In the genomic region with DNA sequence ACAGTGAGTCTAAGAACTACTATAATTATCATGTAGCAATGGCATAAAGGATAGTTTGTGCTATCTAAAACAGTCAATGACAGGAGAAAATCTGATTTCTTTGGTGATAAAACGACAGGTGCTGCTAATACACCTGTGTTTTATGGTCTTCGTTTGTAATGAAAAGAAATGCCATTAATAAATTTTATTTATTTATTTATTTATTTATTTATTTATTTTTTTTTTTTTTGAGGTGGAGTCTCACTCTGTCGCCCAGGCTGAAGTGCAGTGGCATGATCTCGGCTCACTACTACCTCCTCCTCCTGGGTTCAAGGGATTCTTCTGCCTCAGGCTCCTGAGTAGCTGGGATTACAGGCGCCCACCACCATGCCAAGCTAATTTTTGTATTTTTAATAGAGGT, we compare ENCODE assay signal across 7 cellular contexts. TPM values are rescaled to one million over a fixed set of nuclear protein-coding genes. Genes with fewer than 3 reads are reported as not detected.
DNase-seq lines count a peak whose midpoint lies in the region; ATAC-seq, FAIRE-seq and TF ChIP-seq lines count a peak whose summit lies in the region.
"Not testable (repeated sequence)": the region's sequence is repeated elsewhere in the genome, so short reads cannot be mapped to it uniquely, and the experiment has no call there.

No MANE protein-coding gene starts in this region.

- in situ Hi-C loops in IMR-90 (cut with MboI; ENCODE audit: low sequenced_read_pairs), result not testable (repeated sequence)

- H2AK5ac ChIP-seq in IMR-90 (ENCODE audit: low read depth, low read length), result not testable (repeated sequence)

- not testable (repeated sequence) for H2BK120ac ChIP-seq in IMR-90 (ENCODE audit: low read depth, low read length)

- peaks cover 25 to 75% of the 10 kb centered on the region in 2 experiments; a peak in 3 of 4 replicates for H3K79me1 ChIP-seq in IMR-90 (ENCODE audit: low read depth in 1 of 2, low read length in 2 of 2)

- not testable (repeated sequence) for BruUV-seq in IMR-90 (replicated peaks; lab: Mats Ljungman, UMichigan)

- H3K23ac ChIP-seq in IMR-90 (ENCODE audit: low read depth, low read length), result not testable (repeated sequence)

- TF ChIP-seq RAD21 in A549 (conservative IDR thresholded peaks at IDR 0.05 in 1 of 2, IDR thresholded peaks at IDR 0.05 in 1 of 2); IMR-90 (IDR thresholded peaks at IDR 0.05; ENCODE audit: low read length): not testable (repeated sequence)

- H2AFZ ChIP-seq in IMR-90 (replicated peaks; ENCODE audit: low read length, poor library complexity), result not testable (repeated sequence)

- H2BK20ac ChIP-seq in IMR-90 (ENCODE audit: low read depth, low read length), result not testable (repeated sequence)

- ATAC-seq in A549; IMR-90 (ENCODE audit: low read depth); RWPE2 (ENCODE audit: low read depth); thoracic aorta (ENCODE audit: insufficient number of reproducible peaks, low FRiP score, low read depth): not testable (repeated sequence)

- H4K91ac ChIP-seq in IMR-90 (ENCODE audit: insufficient read depth, low read depth, low read length), result not testable (repeated sequence)

- peak overlapping the region; percentile 88 to 90; a peak in 1 of 6 replicates for H3K27ac ChIP-seq in A549
- not testable (repeated sequence) for H3K27ac ChIP-seq in IMR-90 (ENCODE audit: insufficient read depth, low read length)
- peak overlapping the region; percentile 94 for H3K27ac ChIP-seq in RWPE2 (ENCODE audit: poor library complexity, severe bottlenecking)
- peak overlapping the region; percentile 92 for H3K27ac ChIP-seq in epithelial cell of prostate
- H3K27ac ChIP-seq in sigmoid colon, result peak overlapping the region; percentile 81 to 93 (median 82)
- peak overlapping the region; percentile 11 to 28 for H3K27ac ChIP-seq in thoracic aorta
- peak overlapping the region; percentile 86 to 89 for H3K27ac ChIP-seq in uterus

- intact Hi-C loops in IMR-90 (cut with micrococcal nuclease); uterus (cut with DNase I; ENCODE audit: low total_unique reads): not testable (repeated sequence)
- intact Hi-C loops in sigmoid colon (cut with DNase I), result loop anchor here (5.0 to 10.0 kb wide), 2 partner anchors 106 to 161 kb away; no protein-coding TSS in a partner anchor

- CTCF ChIA-PET in A549 (lab: Yijun Ruan, JAX), result not testable (repeated sequence)
- CTCF ChIA-PET in IMR-90 (lab: Yijun Ruan, JAX), result interaction anchor here (0.6 kb wide), 1 partner anchor 38 kb away, joined by 3 read pairs; no protein-coding TSS in a partner anchor

- not testable (repeated sequence) for H2AK9ac ChIP-seq in IMR-90 (replicated peaks; ENCODE audit: low read depth, low read length, poor library complexity)

- H3K27me3 ChIP-seq in IMR-90 (ENCODE audit: control insufficient read depth, insufficient read depth, low read length); RWPE2 (ENCODE audit: insufficient read depth, poor library complexity, severe bottlenecking); sigmoid colon; thoracic aorta (replicated peaks; ENCODE audit: insufficient read depth); uterus: not testable (repeated sequence)

- FAIRE-seq in A549 (lab: Jason Lieb, UNC), result not testable (repeated sequence)

- not testable (repeated sequence) for H3K36me3 ChIP-seq in IMR-90 (ENCODE audit: control insufficient read depth, insufficient read depth, low read length); sigmoid colon; thoracic aorta; uterus
- H3K36me3 ChIP-seq in RWPE2 (ENCODE audit: low read depth), result peaks cover 85% of the 10 kb centered on the region

- not testable (repeated sequence) for H3K14ac ChIP-seq in IMR-90 (replicated peaks; ENCODE audit: low read depth, low read length)

- not testable (repeated sequence) for DNase-seq in A549 (ENCODE audit: low read depth in 1 of 2, low spot score in 1 of 2); IMR-90; RWPE2 (ENCODE audit: low spot score); epithelial cell of prostate (ENCODE audit: low read depth, low spot score); sigmoid colon; thoracic aorta (ENCODE audit: low spot score); uterus

- not testable (repeated sequence) for H3K4me2 ChIP-seq in A549; IMR-90 (ENCODE audit: low read depth, low read length)

- H3K9me1 ChIP-seq in IMR-90 (ENCODE audit: insufficient read depth, low read length), result peaks cover 28% of the 10 kb centered on the region

- not testable (repeated sequence) for H3K56ac ChIP-seq in IMR-90 (ENCODE audit: extremely low read depth, insufficient read depth, low read length)

- H4K5ac ChIP-seq in IMR-90 (ENCODE audit: low read depth, low read length), result not testable (repeated sequence)

- H4K20me1 ChIP-seq in IMR-90 (ENCODE audit: insufficient read depth, low read length), result peaks cover 32% of the 10 kb centered on the region

- POLR2A ChIA-PET in A549 (lab: Yijun Ruan, JAX); IMR-90 (lab: Charles Lee; ENCODE audit: unreplicated experiment): not testable (repeated sequence)

- not testable (repeated sequence) for TF ChIP-seq EP300 in A549 (IDR thresholded peaks at IDR 0.05); sigmoid colon (IDR thresholded peaks at IDR 0.05)

- H3K9ac ChIP-seq in IMR-90 (ENCODE audit: low read depth, low read length), result not testable (repeated sequence)

- not testable (repeated sequence) for H2BK15ac ChIP-seq in IMR-90 (ENCODE audit: low read depth, low read length)

- H3K4me1 ChIP-seq in A549, result peaks cover 100% of the 10 kb centered on the region
- H3K4me1 ChIP-seq in IMR-90 (ENCODE audit: control insufficient read depth, insufficient read depth, low read length), result peaks cover 37% of the 10 kb centered on the region
- peaks cover 95% of the 10 kb centered on the region for H3K4me1 ChIP-seq in RWPE2 (ENCODE audit: insufficient read depth, poor library complexity, severe bottlenecking)
- peaks cover 2 to 88% (median 73%) of the 10 kb centered on the region in 4 donors for H3K4me1 ChIP-seq in sigmoid colon
- H3K4me1 ChIP-seq in thoracic aorta (ENCODE audit: control insufficient read depth in 1 of 2, low read depth in 2 of 2), result peaks cover 13 to 83% of the 10 kb centered on the region in 2 donors
- H3K4me1 ChIP-seq in uterus, result peaks cover 12 to 21% of the 10 kb centered on the region in 2 donors

- TF ChIP-seq CTCF in A549 (IDR thresholded peaks at IDR 0.05); IMR-90 (conservative IDR thresholded peaks at IDR 0.05; ENCODE audit: low read depth, low read length); RWPE2 (IDR thresholded peaks at IDR 0.05; ENCODE audit: poor library complexity, severe bottlenecking); sigmoid colon (IDR thresholded peaks at IDR 0.05); thoracic aorta (IDR thresholded peaks at IDR 0.05); uterus (IDR thresholded peaks at IDR 0.05): not testable (repeated sequence)

- H3K18ac ChIP-seq in IMR-90 (ENCODE audit: low read depth, low read length), result not testable (repeated sequence)

- not testable (repeated sequence) for H3K9me3 ChIP-seq in A549; IMR-90 (ENCODE audit: control insufficient read depth, insufficient read depth, low read length); RWPE2 (ENCODE audit: severe bottlenecking); sigmoid colon; thoracic aorta; uterus

- not testable (repeated sequence) for H3K4me3 ChIP-seq in A549; IMR-90 (ENCODE audit: insufficient read depth, low read depth, low read length); RWPE2 (ENCODE audit: severe bottlenecking); sigmoid colon; thoracic aorta; uterus

- H3K4ac ChIP-seq in IMR-90 (ENCODE audit: low read depth, low read length), result peak overlapping the region; percentile 10; the same call in 1 of the 2 replicates

- H2BK5ac ChIP-seq in IMR-90 (ENCODE audit: low read depth, low read length, poor library complexity, severe bottlenecking), result not testable (repeated sequence)

- WGBS in A549 (ENCODE audit: missing lambda C conversion rate), result 82% methylated on average over 5 of the region's 5 CpGs
- WGBS in IMR-90 (ENCODE audit: extremely low coverage in 2 of 2, insufficient read length in 1 of 2), 2 experiments, result no CpG with 5 or more reads among the region's 5 CpGs
- WGBS in sigmoid colon, 2 donors, result 86 to 93% methylated on average over 5 of the region's 5 CpGs

- TF ChIP-seq POLR2A in A549 (IDR thresholded peaks at IDR 0.05; ENCODE audit: low read length); IMR-90 (IDR thresholded peaks at IDR 0.05; ENCODE audit: low read depth, low read length); sigmoid colon (IDR thresholded peaks at IDR 0.05); uterus (IDR thresholded peaks at IDR 0.05): not testable (repeated sequence)

- dilution Hi-C loops in IMR-90 (cut with HindIII; ENCODE audit: low sequenced_read_pairs, unreplicated experiment), result not testable (repeated sequence)

- H4K8ac ChIP-seq in IMR-90 (ENCODE audit: low read depth in 2 of 2, low read length in 2 of 2), result not testable (repeated sequence)

RNA-seq across cellular contexts. Expression of a gene that starts 47.7 kb away (rescaled TPM):
- 387 and 439 TPM in 2 replicates for polyA plus RNA-seq in A549 (2011; rRNA removed)
- polyA plus RNA-seq in A549 (2012; cell fraction: cytosol; rRNA removed), result 153 and 161 TPM in 2 replicates
- polyA plus RNA-seq in A549 (2012; cell fraction: nucleus; rRNA removed), result 1,973 and 2,223 TPM in 2 replicates
- 235 to 282 TPM (median 257 TPM) in 3 replicates for polyA plus RNA-seq in A549 (2017; fragmentation: RNase III; extraction: RNeasy Plus Mini Kit Qiagen cat#74134 plus additional on column Dnase treatment)
- 1,159 and 1,213 TPM in 2 replicates for polyA minus RNA-seq in A549 (2011; rRNA and poly(A)+ RNA removed)
- total RNA-seq in IMR-90 (2012; rRNA removed), result 124 and 136 TPM in 2 replicates
- polyA plus RNA-seq in IMR-90 (2012; rRNA removed), result 78.0 and 81.4 TPM in 2 replicates
- polyA plus RNA-seq in IMR-90 (2012; cell fraction: cytosol; rRNA removed), result 22.2 and 37.9 TPM in 2 replicates
- polyA plus RNA-seq in IMR-90 (2012; cell fraction: nucleus; rRNA removed; ENCODE audit: low replicate concordance), result 338 and 411 TPM in 2 replicates
- total RNA-seq in sigmoid colon, result 100 to 1,000 TPM in 1 of 4 donors, 10 to 100 TPM in 3; 51.7 to 121 (median 76.7) TPM
- polyA plus RNA-seq in sigmoid colon, result 100 to 1,000 TPM; 109 to 277 (median 121) TPM
- 100 to 1,000 TPM in 1 of 2 donors, 10 to 100 TPM in 1; 96.9 to 139 TPM for total RNA-seq in thoracic aorta
- 100 to 1,000 TPM in 3 of 4 donors, 10 to 100 TPM in 1; 52.4 to 283 (median 148) TPM for total RNA-seq in uterus
